ENCODE assay signal across 8 cellular contexts in the genomic region with DNA sequence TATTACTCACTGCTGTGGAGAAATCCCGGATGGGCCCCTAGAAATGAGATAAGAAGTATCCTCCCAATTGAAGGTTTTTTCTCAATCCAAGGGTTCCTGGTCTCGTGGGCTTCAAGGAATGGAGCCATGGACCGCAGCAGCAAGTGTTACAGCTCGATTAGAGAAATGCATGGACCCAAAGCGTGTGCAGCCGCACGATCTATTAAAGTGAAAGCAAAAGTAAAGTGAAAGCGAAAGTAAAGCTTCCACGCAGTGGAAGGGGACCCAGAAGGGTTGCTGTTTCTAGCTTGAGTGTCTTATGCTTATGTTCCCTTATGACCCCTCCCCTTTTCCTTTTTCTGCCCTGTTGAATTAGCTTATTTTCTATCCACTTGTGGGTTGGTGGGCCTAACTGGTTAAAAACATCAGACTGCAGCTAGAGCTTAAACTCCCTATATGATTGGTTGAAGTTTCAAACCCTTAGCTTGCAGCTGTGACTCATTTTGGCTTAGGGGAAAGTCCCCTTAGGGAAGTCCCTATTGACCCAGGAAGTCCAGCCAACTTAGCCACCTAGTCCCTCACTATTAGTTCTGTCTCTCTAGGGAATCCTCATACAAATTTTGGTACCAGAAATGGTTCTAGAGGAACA.
DNase-seq lines count a peak whose midpoint lies in the region; ATAC-seq and TF ChIP-seq lines count a peak whose summit lies in the region.

No MANE protein-coding gene starts in this region.

- H3K9me3 ChIP-seq in KOPT-K1 (ENCODE audit: insufficient read depth, low read length, poor library complexity, severe bottlenecking) (peaks cover 11% of the 10 kb centered on the region), upper lobe of left lung (no peaks in the 10 kb centered on the region)

- H3K27ac ChIP-seq in KOPT-K1 (ENCODE audit: low read depth, low read length, poor library complexity, severe bottlenecking), result peak overlapping the region; percentile 91
- peak overlapping the region; percentile 58 to 79 (median 77) for H3K27ac ChIP-seq in upper lobe of left lung

- no peak for TF ChIP-seq POLR2A in upper lobe of left lung (IDR thresholded peaks at IDR 0.05)

- ATAC-seq in GM21737 (IDR thresholded peaks at IDR 0.05; ENCODE audit: unreplicated experiment) (peak; percentile 71), upper lobe of left lung (ENCODE audit: low FRiP score in 2 of 2) (peak in 1 of 2 donors; percentile 72)

- peaks cover 0 to 6% (median 1%) of the 10 kb centered on the region in 4 donors for H3K4me1 ChIP-seq in upper lobe of left lung

- TF ChIP-seq CTCF in GM12865 (IDR thresholded peaks at IDR 0.05; ENCODE audit: insufficient read depth, low read depth, low read length, missing control alignments) (no peak), upper lobe of left lung (IDR thresholded peaks at IDR 0.05) (no peak)

- no peaks in the 10 kb centered on the region for H3K27me3 ChIP-seq in upper lobe of left lung

- 42 to 49% methylated on average over 9 of the region's 9 CpGs for WGBS in upper lobe of left lung, 2 donors

- H3K4me3 ChIP-seq in GM12865 (ENCODE audit: low read depth, low read length) (peak overlapping the region; percentile 92), upper lobe of left lung (peak overlapping the region; percentile 33 to 64 (median 48))

- no peak for TF ChIP-seq EP300 in upper lobe of left lung (IDR thresholded peaks at IDR 0.05)

- H3K36me3 ChIP-seq in KOPT-K1 (ENCODE audit: insufficient read depth, low read length), result peaks cover 7% of the 10 kb centered on the region
- H3K36me3 ChIP-seq in upper lobe of left lung, result no peaks in the 10 kb centered on the region

- DNase-seq in GM12865 (ENCODE audit: low read depth), result peak; percentile 91
- DNase-seq in SIG-M5 (lab: John Stamatoyannopoulos, UW), result peak; percentile 19
- DNase-seq in activated naive CD8-positive, alpha-beta T cell treated with anti-CD3 and anti-CD28 coated beads, Interleukin-2, amount 50 U/mL, for 16 hours (ENCODE audit: low read depth, low spot score), result peak; percentile 5
- peak; percentile 63 for DNase-seq in medulla oblongata (ENCODE audit: extremely low spot score)
- DNase-seq in upper lobe of left lung, result no peak
- no peak for DNase-seq in activated CD4-positive, CD25-positive, alpha-beta regulatory T cell (lab: John Stamatoyannopoulos, UW)

Comparison
In these comparisons a context has a peak if more than half of its experiments do, and no peak if none do; other contexts are left out.
1. DNase-seq: peak in GM12865 (single experiment), SIG-M5 (single experiment), activated naive CD8-positive, alpha-beta T cell treated with anti-CD3 and anti-CD28 coated beads, Interleukin-2, amount 50 U/mL, for 16 hours (single experiment) and medulla oblongata (single experiment); none in upper lobe of left lung (0 of 2) and activated CD4-positive, CD25-positive, alpha-beta regulatory T cell (0 of 4).